30 cellular contexts compared by ENCODE assay signal in genomic region chr4:54386270-54386669, GRCh38.
"Had no signal": no experiment of that assay in that cellular context is flagged by ENCODE, and none has a peak within 500 bp of the region (broad histone marks: within the 10 kb centered on the region; RNA-seq: fewer than 3 reads in every experiment).

No MANE protein-coding gene starts in this region.

- H3K9ac ChIP-seq: KMS-11, SK-N-SH had no signal

- H3K27me3 Mint-ChIP-seq: activated CD4-positive, alpha-beta T cell treated with anti-CD3 and anti-CD28 coated beads, Interleukin-2, amount 10 ng/mL, durations not matched to agents 24 days and 14 days; activated CD8-positive, alpha-beta T cell treated with anti-CD3 and anti-CD28 coated beads for 36 hours had no signal

- DNase-seq: activated CD4-positive, alpha-beta T cell treated with anti-CD3 and anti-CD28 coated beads, Interleukin-2, amount 10 ng/mL, durations not matched to agents 24 days and 14 days; activated CD4-positive, alpha-beta T cell treated with anti-CD3 and anti-CD28 coated beads, Interleukin-2, amount 50 U/mL, for 4 hours; activated CD8-positive, alpha-beta T cell treated with anti-CD3 and anti-CD28 coated beads for 36 hours; activated gamma-delta T cell; activated naive CD4-positive, alpha-beta T cell treated with Interleukin-2 at 50 U/mL for 16 hours; activated naive CD8-positive, alpha-beta T cell treated with anti-CD3 and anti-CD28 coated beads, Interleukin-2, amount 10 ng/mL, durations not matched to agents 7 days and 5 days; activated T-cell treated with anti-CD3 and anti-CD28 coated beads, Interleukin-2, amount 50 U/mL, for 1 hour; amygdala; NCI-H1092 treated with DMSO at 0.1 percent for 48 hours; NCI-H1417; NCI-H187 treated with DMSO at 0.1 percent for 48 hours; NCI-H2081; NCI-H2171 treated with DMSO at 0.1 percent for 48 hours; NCI-H2227 treated with DMSO at 0.1 percent for 48 hours; NCI-H446; NCI-H510A treated with DMSO at 0.1 percent for 48 hours; PC-9; SJCRH30; SK-N-SH had no signal

- H3K9me3 Mint-ChIP-seq: activated CD4-positive, alpha-beta T cell treated with anti-CD3 and anti-CD28 coated beads, Interleukin-2, amount 10 ng/mL, durations not matched to agents 24 days and 14 days; activated CD8-positive, alpha-beta T cell treated with anti-CD3 and anti-CD28 coated beads for 36 hours; activated naive CD4-positive, alpha-beta T cell treated with anti-CD3 and anti-CD28 coated beads, Interleukin-2, amount 50 U/mL, for 24 hours; activated naive CD8-positive, alpha-beta T cell treated with anti-CD3 and anti-CD28 coated beads, Interleukin-2, amount 10 ng/mL, durations not matched to agents 7 days and 5 days; activated T-helper 2 cell treated with anti-CD3 and anti-CD28 coated beads, Interferon-gamma antibody, Interleukin-2, Interleukin-4, amounts not matched to agents 10 μg/mL and 5 μg/mL and 100 μg/mL, durations not matched to agents 14 hours and 24 hours and 36 hours; central memory CD8-positive, alpha-beta T cell; T-helper 1 cell treated with Interleukin-12 subunit alpha and Interleukin-12 subunit beta and Interleukin-4 antibody, amounts not matched to agents 30 μg/mL and 1 μg/mL, for 36 hours; T-helper 2 cell treated with Interferon-gamma antibody and Interleukin-4, amounts not matched to agents 5 μg/mL and 100 μg/mL, for 36 hours had no signal

- H2AFZ ChIP-seq: PC-9 had no signal

- H3K27ac Mint-ChIP-seq: activated CD4-positive, alpha-beta T cell treated with anti-CD3 and anti-CD28 coated beads, Interleukin-2, amount 10 ng/mL, durations not matched to agents 24 days and 14 days; activated CD8-positive, alpha-beta T cell treated with anti-CD3 and anti-CD28 coated beads for 36 hours; activated naive CD4-positive, alpha-beta T cell treated with anti-CD3 and anti-CD28 coated beads, Interleukin-2, amount 50 U/mL, for 24 hours; activated naive CD8-positive, alpha-beta T cell treated with anti-CD3 and anti-CD28 coated beads, Interleukin-2, amount 10 ng/mL, durations not matched to agents 7 days and 5 days; activated T-helper 2 cell treated with anti-CD3 and anti-CD28 coated beads, Interferon-gamma antibody, Interleukin-2, Interleukin-4, amounts not matched to agents 10 μg/mL and 5 μg/mL and 100 μg/mL, durations not matched to agents 14 hours and 24 hours and 36 hours; T-helper 1 cell treated with Interleukin-12 subunit alpha and Interleukin-12 subunit beta and Interleukin-4 antibody, amounts not matched to agents 30 μg/mL and 1 μg/mL, for 36 hours; T-helper 2 cell treated with Interferon-gamma antibody and Interleukin-4, amounts not matched to agents 5 μg/mL and 100 μg/mL, for 36 hours had no signal

- H3K36me3 Mint-ChIP-seq: activated naive CD4-positive, alpha-beta T cell treated with anti-CD3 and anti-CD28 coated beads, Interleukin-2, amount 50 U/mL, for 24 hours; activated naive CD8-positive, alpha-beta T cell treated with anti-CD3 and anti-CD28 coated beads, Interleukin-2, amount 10 ng/mL, durations not matched to agents 7 days and 5 days had no signal

- H3K4me3 Mint-ChIP-seq: activated CD4-positive, alpha-beta T cell treated with anti-CD3 and anti-CD28 coated beads, Interleukin-2, amount 10 ng/mL, durations not matched to agents 24 days and 14 days; activated CD8-positive, alpha-beta T cell treated with anti-CD3 and anti-CD28 coated beads for 36 hours; activated naive CD4-positive, alpha-beta T cell treated with anti-CD3 and anti-CD28 coated beads, Interleukin-2, amount 50 U/mL, for 24 hours; activated naive CD8-positive, alpha-beta T cell treated with anti-CD3 and anti-CD28 coated beads, Interleukin-2, amount 10 ng/mL, durations not matched to agents 7 days and 5 days; central memory CD8-positive, alpha-beta T cell; T-helper 1 cell treated with Interleukin-12 subunit alpha and Interleukin-12 subunit beta and Interleukin-4 antibody, amounts not matched to agents 30 μg/mL and 1 μg/mL, for 36 hours; T-helper 2 cell treated with Interferon-gamma antibody and Interleukin-4, amounts not matched to agents 5 μg/mL and 100 μg/mL, for 36 hours had no signal

- FAIRE-seq: RCC 7860 had no signal

- H3K4me1 Mint-ChIP-seq: activated CD4-positive, alpha-beta T cell treated with anti-CD3 and anti-CD28 coated beads, Interleukin-2, amount 10 ng/mL, durations not matched to agents 24 days and 14 days; activated naive CD4-positive, alpha-beta T cell treated with anti-CD3 and anti-CD28 coated beads, Interleukin-2, amount 50 U/mL, for 24 hours; central memory CD8-positive, alpha-beta T cell had no signal

- H3K36me3 ChIP-seq: ascending aorta, cardiac muscle cell, SJCRH30 had no signal

- H3K4me3 ChIP-seq: ascending aorta, cardiac muscle cell, PC-9, SJCRH30 had no signal

- ATAC-seq: activated CD8-positive, alpha-beta T cell treated with anti-CD3 and anti-CD28 coated beads for 36 hours; Right ventricle myocardium inferior had no signal

- H3K4me1 ChIP-seq: ascending aorta, SJCRH30 had no signal

- H3K9me3 ChIP-seq: ascending aorta, SJCRH30, SK-N-SH had no signal

- H3K27me3 ChIP-seq: ascending aorta, cardiac muscle cell, SJCRH30 had no signal

- H3K27ac ChIP-seq: ascending aorta, cardiac muscle cell, KMS-11, PC-9, RWPE1, SJCRH30 had no signal

- H3K4me2 ChIP-seq: KMS-11, PC-9, SK-N-SH had no signal
